Comparison of ENCODE assay signal across 11 cellular contexts in the genomic region with DNA sequence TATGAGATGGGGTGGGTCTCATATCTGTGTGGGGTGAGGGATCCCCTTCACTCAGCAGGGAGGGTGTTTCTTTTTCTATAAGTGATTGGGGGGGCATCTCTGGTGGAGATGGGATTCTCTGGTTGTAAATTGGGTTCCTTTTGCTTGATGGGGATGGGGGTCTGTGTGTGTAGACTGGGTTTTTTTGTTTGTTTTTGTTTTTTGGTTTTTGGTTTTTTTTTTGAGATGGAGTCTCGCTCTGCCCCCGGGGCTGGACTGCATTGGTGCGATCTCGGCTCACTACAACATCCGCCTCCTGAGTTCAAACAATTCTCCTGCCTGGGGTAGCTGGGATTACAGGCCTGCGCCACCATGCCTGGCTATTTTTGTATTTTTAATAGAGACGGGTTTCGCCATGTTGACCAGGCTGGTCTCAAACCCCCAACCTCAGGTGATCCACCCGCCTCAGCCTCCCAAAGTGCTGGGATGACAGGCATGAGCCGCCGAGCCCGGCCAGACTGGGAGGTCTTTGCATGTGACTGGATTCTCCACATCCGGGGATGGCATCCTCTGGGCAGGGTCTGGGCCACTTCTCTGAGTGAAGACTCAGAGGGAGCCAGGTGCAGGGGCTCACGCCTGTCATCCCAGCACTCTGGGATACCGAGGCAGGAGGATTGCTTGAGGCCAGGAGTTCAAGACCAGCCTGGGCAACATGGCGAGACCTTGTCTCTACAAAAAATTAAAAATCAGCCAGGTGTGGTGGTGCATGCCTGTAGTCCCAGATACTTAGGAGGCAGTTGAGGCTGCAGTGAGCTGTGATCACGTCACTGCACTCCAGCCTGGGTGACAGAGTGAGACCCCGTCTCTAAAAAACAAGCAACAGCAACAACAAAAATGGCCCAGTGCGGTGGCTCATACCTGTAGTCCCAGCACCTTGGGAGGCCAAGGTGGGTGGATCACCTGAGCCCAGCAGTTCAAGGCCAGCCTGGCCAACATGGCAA. TPM values are rescaled to one million over a fixed set of nuclear protein-coding genes. Genes with fewer than 3 reads are reported as not detected.
A peak's percentile ranks its signal among the peaks of the same experiment; 100 is the strongest.
DNase-seq lines count a peak whose midpoint lies in the region; ATAC-seq and TF ChIP-seq lines count a peak whose summit lies in the region.
"Had no signal": no experiment of that assay in that cellular context is flagged by ENCODE, and none has a peak within 500 bp of the region (broad histone marks: within the 10 kb centered on the region; RNA-seq: fewer than 3 reads in every experiment).

No MANE protein-coding gene starts in this region.

- H3K27me3 Mint-ChIP-seq in dendritic cell treated with granulocyte-macrophage colony-stimulating factor and Interleukin-4, amounts not matched to agents 40 ng/mL and 50 ng/mL, for 4 days = peaks cover 41% of the 10 kb centered on the region
- H3K27me3 Mint-ChIP-seq in neural progenitor cell (ENCODE audit: insufficient read depth, low read depth) = peaks cover 26% of the 10 kb centered on the region

- in situ Hi-C loops in brain microvascular endothelial cell (cut with HindIII; ENCODE audit: low pct_ligation_motif_present, low sequenced_read_pairs) = no loop called here

- H3K9me3 ChIP-seq in ES-I3 (ENCODE audit: control insufficient read depth, insufficient read depth, low read length) = no peaks in the 10 kb centered on the region
- H3K9me3 ChIP-seq in OCI-LY1 (ENCODE audit: low read length) = no peaks in the 10 kb centered on the region
- H3K9me3 ChIP-seq in neural progenitor cell (ENCODE audit: low read depth) = no peaks in the 10 kb centered on the region
- H3K9me3 ChIP-seq: thoracic aorta had no signal

- H3K27me3 ChIP-seq in OCI-LY1 (ENCODE audit: insufficient read depth, low read length) (no peaks in the 10 kb centered on the region), neural progenitor cell (peaks cover 29% of the 10 kb centered on the region), brain microvascular endothelial cell (replicated peaks) (peaks cover 22% of the 10 kb centered on the region)

- H3K4me2 ChIP-seq in OCI-LY1 (ENCODE audit: low read length) (peak overlapping the region; percentile 100), neural progenitor cell (peak overlapping the region; percentile 93)

- peaks cover 53% of the 10 kb centered on the region for H3K4me1 Mint-ChIP-seq in dendritic cell treated with granulocyte-macrophage colony-stimulating factor and Interleukin-4, amounts not matched to agents 40 ng/mL and 50 ng/mL, for 4 days (ENCODE audit: low read depth)
- H3K4me1 Mint-ChIP-seq in neural progenitor cell = peaks cover 21% of the 10 kb centered on the region

- H3K36me3 ChIP-seq in ES-I3 (ENCODE audit: insufficient read depth, low read length) (no peaks in the 10 kb centered on the region), OCI-LY1 (ENCODE audit: insufficient read depth, low read length) (peaks cover 9% of the 10 kb centered on the region; the same call in 1 of the 2 replicates), neural progenitor cell (no peaks in the 10 kb centered on the region), brain microvascular endothelial cell (replicated peaks) (no peaks in the 10 kb centered on the region)
- H3K36me3 ChIP-seq: thoracic aorta had no signal

- H3K27ac Mint-ChIP-seq in dendritic cell treated with granulocyte-macrophage colony-stimulating factor and Interleukin-4, amounts not matched to agents 40 ng/mL and 50 ng/mL, for 4 days = peak overlapping the region; percentile 99
- peak overlapping the region; percentile 38 for H3K27ac Mint-ChIP-seq in neural progenitor cell

- H3K4me1 ChIP-seq in ES-I3 (ENCODE audit: insufficient read depth, low read length) = peaks cover 11% of the 10 kb centered on the region; the same call in 1 of the 2 replicates
- peaks cover 53% of the 10 kb centered on the region for H3K4me1 ChIP-seq in OCI-LY1 (ENCODE audit: insufficient read depth, low read length, severe bottlenecking)
- peaks cover 14% of the 10 kb centered on the region for H3K4me1 ChIP-seq in neural progenitor cell

- H3K4me3 ChIP-seq in OCI-LY1 (ENCODE audit: low read depth, low read length, poor library complexity, severe bottlenecking) = peak overlapping the region; percentile 73
- H3K4me3 ChIP-seq in neural progenitor cell = peak overlapping the region; percentile 68
- no peak overlapping the region for H3K4me3 ChIP-seq in brain microvascular endothelial cell (ENCODE audit: low read depth, low read length)

- H2AFZ ChIP-seq in OCI-LY1 (ENCODE audit: low read length) (no peak overlapping the region), neural progenitor cell (replicated peaks) (peak overlapping the region; percentile 65)

- H3K9me3 Mint-ChIP-seq in dendritic cell treated with granulocyte-macrophage colony-stimulating factor and Interleukin-4, amounts not matched to agents 40 ng/mL and 50 ng/mL, for 4 days = no peaks in the 10 kb centered on the region
- no peaks in the 10 kb centered on the region for H3K9me3 Mint-ChIP-seq in neural progenitor cell

- no peak for TF ChIP-seq CTCF in OCI-LY1 (IDR thresholded peaks at IDR 0.05; ENCODE audit: low read length)
- no peak for TF ChIP-seq CTCF in neural progenitor cell (IDR thresholded peaks at IDR 0.05)
- TF ChIP-seq CTCF in brain microvascular endothelial cell (IDR thresholded peaks at IDR 0.05; ENCODE audit: low read depth, low read length, missing control alignments) = no peak

- H3K9me2 ChIP-seq in OCI-LY1 (ENCODE audit: low read depth, low read length) = no peaks in the 10 kb centered on the region

- intact Hi-C loops in dendritic cell treated with granulocyte-macrophage colony-stimulating factor and Interleukin-4, amounts not matched to agents 40 ng/mL and 50 ng/mL, for 4 days (cut with micrococcal nuclease) = no loop called here

- no peaks in the 10 kb centered on the region for H4K20me1 ChIP-seq in OCI-LY1 (ENCODE audit: insufficient read depth, low read length)
- H4K20me1 ChIP-seq in neural progenitor cell (ENCODE audit: low read depth) = no peaks in the 10 kb centered on the region

- peaks cover 6% of the 10 kb centered on the region for H3K36me3 Mint-ChIP-seq in dendritic cell treated with granulocyte-macrophage colony-stimulating factor and Interleukin-4, amounts not matched to agents 40 ng/mL and 50 ng/mL, for 4 days (ENCODE audit: low read depth)
- no peaks in the 10 kb centered on the region for H3K36me3 Mint-ChIP-seq in neural progenitor cell

- peak overlapping the region; percentile 57 for H3K4me3 Mint-ChIP-seq in dendritic cell treated with granulocyte-macrophage colony-stimulating factor and Interleukin-4, amounts not matched to agents 40 ng/mL and 50 ng/mL, for 4 days
- H3K4me3 Mint-ChIP-seq in neural progenitor cell = peak overlapping the region; percentile 87

- H3K27ac ChIP-seq in OCI-LY1 (ENCODE audit: low read depth, low read length, poor library complexity, severe bottlenecking) (peak overlapping the region; percentile 33), neural progenitor cell (no peak overlapping the region), brain microvascular endothelial cell (no peak overlapping the region)

- H3K9ac ChIP-seq in ES-I3 (ENCODE audit: low read depth, low read length) (peak overlapping the region; percentile 76), OCI-LY1 (ENCODE audit: low read length) (no peak overlapping the region; the same call in 1 of the 2 replicates), neural progenitor cell (no peak overlapping the region)

- no peak for ATAC-seq in GM19467 (IDR thresholded peaks at IDR 0.05; ENCODE audit: unreplicated experiment)

- H3F3A ChIP-seq in OCI-LY1 (ENCODE audit: insufficient read depth, low read length) (no peaks in the 10 kb centered on the region; the same call in 1 of the 2 replicates), neural progenitor cell (ENCODE audit: low read depth) (peaks cover 4% of the 10 kb centered on the region)

- no peak for DNase-seq in neural progenitor cell (ENCODE audit: low spot score)
- DNase-seq in A172 (ENCODE audit: low spot score) = no peak
- DNase-seq in brain microvascular endothelial cell = no peak
- DNase-seq: activated CD4-positive, alpha-beta T cell treated with anti-CD3 and anti-CD28 coated beads, Interleukin-2, amount 50 U/mL, for 48 hours; dorsolateral prefrontal cortex had no signal

- H3K79me2 ChIP-seq in OCI-LY1 (ENCODE audit: insufficient read depth, low read length) = no peaks in the 10 kb centered on the region
- no peaks in the 10 kb centered on the region for H3K79me2 ChIP-seq in neural progenitor cell (ENCODE audit: low read depth)

RNA-seq across cellular contexts. Expression of gene MYBPC2, which starts 0.8 kb away (rescaled TPM):
- 0.65 and 0.77 TPM in 2 replicates for total RNA-seq in neural progenitor cell (ENCODE audit: low replicate concordance)
- total RNA-seq in A172 (2014; rRNA removed; shearing (Covaris generic)) = not detected in 2 replicates
- total RNA-seq: frontal cortex had no signal

RNA-seq across cellular contexts. Expression of gene SPIB, which starts 14.8 kb away (rescaled TPM):
- 0.31 TPM in 1 of 2 replicates, not detected in the other for total RNA-seq in neural progenitor cell (ENCODE audit: low replicate concordance)
- total RNA-seq in A172 (2014; rRNA removed; shearing (Covaris generic)) = 0.07 and 0.14 TPM in 2 replicates
- total RNA-seq: thoracic aorta had no signal

RNA-seq across cellular contexts. Expression of gene EMC10, which starts 42.8 kb away (rescaled TPM):
- 32.9 and 127 TPM in 2 replicates for total RNA-seq in neural progenitor cell (ENCODE audit: low replicate concordance)
- 61.5 and 64.7 TPM in 2 replicates for total RNA-seq in A172 (2014; rRNA removed; shearing (Covaris generic))

RNA-seq across cellular contexts. Expression of gene GARIN5A, which starts 43.2 kb away (rescaled TPM):
- 5.6 and 8.4 TPM in 2 replicates for total RNA-seq in neural progenitor cell (ENCODE audit: low replicate concordance)
- 1.6 TPM in 1 of 2 replicates, not detected in the other for total RNA-seq in A172 (2014; rRNA removed; shearing (Covaris generic))

RNA-seq across cellular contexts. Expression of gene POLD1, which starts 49.3 kb away (rescaled TPM):
- 36.7 and 123 TPM in 2 replicates for total RNA-seq in neural progenitor cell (ENCODE audit: low replicate concordance)
- total RNA-seq in A172 (2014; rRNA removed; shearing (Covaris generic)) = 57.5 and 79.9 TPM in 2 replicates
